In genomic region chr3:109548192-109548938, GRCh38 we compare ENCODE assay signal across 1 cellular context.
TF ChIP-seq lines count a peak whose summit lies in the region.

No MANE protein-coding gene starts in this region.

TF ChIP-seq in IMR-90, 13 proteins besides CTCF, POLR2A, EP300 and RAD21:
- no peak for TF ChIP-seq CHD1 (IDR thresholded peaks at IDR 0.05; ENCODE audit: low read depth, low read length)
- TF ChIP-seq RFX5 (IDR thresholded peaks at IDR 0.05; ENCODE audit: low read depth, low read length): no peak
- no peak for TF ChIP-seq NFE2L2 (IDR thresholded peaks at IDR 0.05; ENCODE audit: low read depth, low read length)
- no peak for TF ChIP-seq FOS (IDR thresholded peaks at IDR 0.05; ENCODE audit: low read depth, low read length)
- no peak for TF ChIP-seq MXI1 (IDR thresholded peaks at IDR 0.05; ENCODE audit: borderline replicate concordance, low read depth, low read length)
- TF ChIP-seq SMC3 (IDR thresholded peaks at IDR 0.05; ENCODE audit: low read depth, low read length): no peak
- TF ChIP-seq, protein P1, sequence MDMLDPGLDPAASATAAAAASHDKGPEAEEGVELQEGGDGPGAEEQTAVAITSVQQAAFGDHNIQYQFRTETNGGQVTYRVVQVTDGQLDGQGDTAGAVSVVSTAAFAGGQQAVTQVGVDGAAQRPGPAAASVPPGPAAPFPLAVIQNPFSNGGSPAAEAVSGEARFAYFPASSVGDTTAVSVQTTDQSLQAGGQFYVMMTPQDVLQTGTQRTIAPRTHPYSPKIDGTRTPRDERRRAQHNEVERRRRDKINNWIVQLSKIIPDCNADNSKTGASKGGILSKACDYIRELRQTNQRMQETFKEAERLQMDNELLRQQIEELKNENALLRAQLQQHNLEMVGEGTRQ (IDR thresholded peaks at IDR 0.05; ENCODE audit: low read depth, low read length): no peak
- TF ChIP-seq BHLHE40 (IDR thresholded peaks at IDR 0.05; ENCODE audit: low read depth, low read length): no peak
- TF ChIP-seq MAZ (IDR thresholded peaks at IDR 0.05; ENCODE audit: borderline replicate concordance, low read depth, low read length): no peak
- TF ChIP-seq MAFK (IDR thresholded peaks at IDR 0.05; ENCODE audit: low read depth, low read length): no peak
- TF ChIP-seq CEBPB (IDR thresholded peaks at IDR 0.05; ENCODE audit: low read depth, low read length): no peak
- TF ChIP-seq, protein P2, sequence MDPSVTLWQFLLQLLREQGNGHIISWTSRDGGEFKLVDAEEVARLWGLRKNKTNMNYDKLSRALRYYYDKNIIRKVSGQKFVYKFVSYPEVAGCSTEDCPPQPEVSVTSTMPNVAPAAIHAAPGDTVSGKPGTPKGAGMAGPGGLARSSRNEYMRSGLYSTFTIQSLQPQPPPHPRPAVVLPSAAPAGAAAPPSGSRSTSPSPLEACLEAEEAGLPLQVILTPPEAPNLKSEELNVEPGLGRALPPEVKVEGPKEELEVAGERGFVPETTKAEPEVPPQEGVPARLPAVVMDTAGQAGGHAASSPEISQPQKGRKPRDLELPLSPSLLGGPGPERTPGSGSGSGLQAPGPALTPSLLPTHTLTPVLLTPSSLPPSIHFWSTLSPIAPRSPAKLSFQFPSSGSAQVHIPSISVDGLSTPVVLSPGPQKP (IDR thresholded peaks at IDR 0.05; ENCODE audit: borderline replicate concordance, low read depth, low read length): no peak
- no peak for TF ChIP-seq RCOR1 (IDR thresholded peaks at IDR 0.05; ENCODE audit: insufficient replicate concordance, low read length)
